In the genomic region with DNA sequence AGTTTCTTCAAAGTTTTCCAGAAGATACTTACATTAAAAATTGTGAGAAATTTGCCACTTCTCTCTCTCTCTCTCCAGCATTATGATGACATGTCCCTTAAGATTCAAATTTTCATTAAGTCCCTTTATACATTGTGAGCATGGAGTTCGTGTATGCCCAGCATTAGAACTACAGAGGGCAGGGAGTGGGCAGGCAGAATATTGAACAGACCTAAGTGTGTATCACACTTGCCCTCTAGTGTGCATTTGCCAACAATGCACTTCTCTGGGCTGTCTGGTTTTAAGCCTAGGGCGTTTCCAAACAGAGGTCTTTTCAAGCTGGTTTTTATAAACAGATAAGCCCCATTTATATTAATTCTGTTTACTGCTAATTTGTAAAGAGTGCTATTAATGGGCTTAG, we compare ENCODE assay signal across 8 cellular contexts. TPM values are rescaled to one million over a fixed set of nuclear protein-coding genes. Genes with fewer than 3 reads are reported as not detected.
A peak's percentile ranks its signal among the peaks of the same experiment; 100 is the strongest.
DNase-seq lines count a peak whose midpoint lies in the region; ATAC-seq and TF ChIP-seq lines count a peak whose summit lies in the region.

No MANE protein-coding gene starts in this region.

- no peaks in the 10 kb centered on the region for H3K36me3 ChIP-seq in SJCRH30

- H3K27ac Mint-ChIP-seq in activated naive CD4-positive, alpha-beta T cell treated with anti-CD3 and anti-CD28 coated beads for 36 hours = no peak overlapping the region
- no peak overlapping the region for H3K27ac Mint-ChIP-seq in naive thymus-derived CD8-positive, alpha-beta T cell

- H3K4me1 ChIP-seq in SJCRH30 = 0 out of 2 replicates have a peak, but pooled peaks cover 2% of the 10 kb centered on the region

- TF ChIP-seq CTCF in HL-60 (IDR thresholded peaks at IDR 0.05; ENCODE audit: insufficient read depth, low read length) (peak; percentile 42), epithelial cell of proximal tubule (conservative IDR thresholded peaks at IDR 0.05; ENCODE audit: low read depth, low read length) (peak; percentile 87)

- H3K27me3 ChIP-seq in HL-60 (ENCODE audit: insufficient read depth, poor library complexity, severe bottlenecking) (peaks cover 2% of the 10 kb centered on the region), SJCRH30 (no peaks in the 10 kb centered on the region)

- CTCF ChIA-PET in activated naive CD4-positive, alpha-beta T cell treated with anti-CD3 and anti-CD28 coated beads for 36 hours (lab: Charles Lee) = no interaction called here

- ATAC-seq in GM21528 (IDR thresholded peaks at IDR 0.05; ENCODE audit: low FRiP score, unreplicated experiment) = peak; percentile 95
- peak; percentile 77 to 79 for ATAC-seq in naive thymus-derived CD8-positive, alpha-beta T cell

- no peaks in the 10 kb centered on the region for H3K36me3 Mint-ChIP-seq in activated naive CD4-positive, alpha-beta T cell treated with anti-CD3 and anti-CD28 coated beads for 36 hours (ENCODE audit: low read depth)
- no peaks in the 10 kb centered on the region for H3K36me3 Mint-ChIP-seq in naive thymus-derived CD8-positive, alpha-beta T cell

- H3K4me1 Mint-ChIP-seq in activated naive CD4-positive, alpha-beta T cell treated with anti-CD3 and anti-CD28 coated beads for 36 hours (ENCODE audit: low read depth) = no peaks in the 10 kb centered on the region
- peaks cover 0 to 1% (median 0%) of the 10 kb centered on the region in 4 donors for H3K4me1 Mint-ChIP-seq in naive thymus-derived CD8-positive, alpha-beta T cell

- H3K27me3 Mint-ChIP-seq in activated naive CD4-positive, alpha-beta T cell treated with anti-CD3 and anti-CD28 coated beads for 36 hours (ENCODE audit: low read depth) = no peaks in the 10 kb centered on the region
- peaks cover 0 to 32% (median 6%) of the 10 kb centered on the region in 5 donors for H3K27me3 Mint-ChIP-seq in naive thymus-derived CD8-positive, alpha-beta T cell

- H3K9me3 ChIP-seq in SJCRH30 (replicated peaks) = no peaks in the 10 kb centered on the region

- H3K27ac ChIP-seq in HL-60 (replicated peaks) = no peak overlapping the region
- no peak overlapping the region for H3K27ac ChIP-seq in SJCRH30

- intact Hi-C loops in activated naive CD4-positive, alpha-beta T cell treated with anti-CD3 and anti-CD28 coated beads for 36 hours (cut with micrococcal nuclease) = loop anchor here (1.0 kb wide), 1 partner anchor 766 kb away; no protein-coding TSS in a partner anchor

- POLR2A ChIA-PET in naive thymus-derived CD8-positive, alpha-beta T cell (lab: Charles Lee) = no interaction called here

- H3K9me3 Mint-ChIP-seq in activated naive CD4-positive, alpha-beta T cell treated with anti-CD3 and anti-CD28 coated beads for 36 hours = no peaks in the 10 kb centered on the region
- no peaks in the 10 kb centered on the region for H3K9me3 Mint-ChIP-seq in naive thymus-derived CD8-positive, alpha-beta T cell

- H3K4me3 ChIP-seq in HL-60 (replicated peaks; ENCODE audit: insufficient read depth, low read length) = no peak overlapping the region
- H3K4me3 ChIP-seq in SJCRH30 = no peak overlapping the region
- no peak overlapping the region for H3K4me3 ChIP-seq in epithelial cell of proximal tubule (ENCODE audit: low read depth, low read length)

- peak; percentile 29 for DNase-seq in activated naive CD4-positive, alpha-beta T cell treated with anti-CD3 and anti-CD28 coated beads for 36 hours
- no peak for DNase-seq in activated naive CD4-positive, alpha-beta T cell treated with anti-CD3 and anti-CD28 coated beads, Interleukin-2, amount 50 U/mL, for 16 hours
- DNase-seq in HL-60 (ENCODE audit: low read depth in 1 of 2, low spot score in 1 of 2) (peak in 1 of 2 experiments; percentile 31), SJCRH30 (peak; percentile 59 to 80), epithelial cell of proximal tubule (ENCODE audit: low read depth) (peak; percentile 19), NCI-H2029 (lab: John Stamatoyannopoulos, UW) (no peak)
- peak in 3 of 10 donors; percentile 4 to 15 (median 12) for DNase-seq in naive thymus-derived CD8-positive, alpha-beta T cell

- no peak overlapping the region for H3K4me3 Mint-ChIP-seq in activated naive CD4-positive, alpha-beta T cell treated with anti-CD3 and anti-CD28 coated beads for 36 hours
- no peak overlapping the region for H3K4me3 Mint-ChIP-seq in naive thymus-derived CD8-positive, alpha-beta T cell

RNA-seq across cellular contexts. Expression of a gene that starts 28.3 kb away (rescaled TPM):
- 100 to 1,000 TPM in 1 of 2 experiments, 10 to 100 TPM in 1; 95.8 to 106 TPM for total RNA-seq in activated naive CD4-positive, alpha-beta T cell treated with anti-CD3 and anti-CD28 coated beads for 36 hours
- total RNA-seq in SJCRH30 (2014; rRNA removed; shearing (Covaris generic)) = 93.8 and 95.5 TPM in 2 replicates
- total RNA-seq in epithelial cell of proximal tubule = 28.4 and 34.9 TPM in 2 replicates
- 10 to 100 TPM; 18.9 to 20.2 TPM for total RNA-seq in naive thymus-derived CD8-positive, alpha-beta T cell
- 10 to 100 TPM; 29.7 to 32.4 (median 32.3) TPM for polyA plus RNA-seq in naive thymus-derived CD8-positive, alpha-beta T cell

Comparison
In these comparisons a context has a peak if more than half of its experiments do, and no peak if none do; other contexts are left out.
1. DNase-seq: peak in activated naive CD4-positive, alpha-beta T cell treated with anti-CD3 and anti-CD28 coated beads for 36 hours (single experiment), SJCRH30 (2 of 2) and epithelial cell of proximal tubule (single experiment); none in activated naive CD4-positive, alpha-beta T cell treated with anti-CD3 and anti-CD28 coated beads, Interleukin-2, amount 50 U/mL, for 16 hours (single experiment) and NCI-H2029 (single experiment).